Comparison of ENCODE assay signal across 39 cellular contexts in the genomic region with DNA sequence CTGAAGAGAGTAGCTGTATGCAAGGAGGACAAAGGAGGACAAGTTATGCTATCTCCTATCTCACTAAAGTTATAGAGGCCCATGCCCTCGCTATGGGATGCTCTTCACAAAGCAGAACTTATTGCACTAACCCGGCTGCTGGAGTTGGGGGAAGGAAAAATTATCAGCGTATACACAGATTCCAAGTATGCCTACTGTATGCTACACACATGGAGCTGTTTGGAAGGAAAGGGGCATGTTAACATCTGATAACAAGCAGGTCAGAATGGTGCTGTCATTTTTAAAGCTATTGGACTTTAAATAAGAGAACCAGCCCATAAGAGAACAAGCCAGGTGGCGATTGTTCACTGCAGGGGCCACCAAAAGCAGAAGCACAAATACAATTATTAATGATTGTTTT.
"Had no signal": no experiment of that assay in that cellular context is flagged by ENCODE, and none has a peak within 500 bp of the region (broad histone marks: within the 10 kb centered on the region; RNA-seq: fewer than 3 reads in every experiment).

No MANE protein-coding gene starts in this region.

- H3K4me1 ChIP-seq: adrenal gland, body of pancreas, breast epithelium had no signal

- H3K4me1 Mint-ChIP-seq: brain; central memory CD8-positive, alpha-beta T cell had no signal

- DNase-seq: activated effector memory CD4-positive, alpha-beta T cell treated with anti-CD3 and anti-CD28 coated beads, Interleukin-2, amount 50 U/mL, for 16 hours; activated effector memory CD4-positive, alpha-beta T cell treated with Interleukin-2 at 50 U/mL for 16 hours; activated gamma-delta T cell; activated gamma-delta T cell treated with Interleukin-2 at 50 U/mL for 16 hours; activated naive CD4-positive, alpha-beta T cell; activated naive CD4-positive, alpha-beta T cell treated with anti-CD3 and anti-CD28 coated beads for 36 hours; activated naive CD4-positive, alpha-beta T cell treated with anti-CD3 and anti-CD28 coated beads, Interleukin-2, amount 10 ng/mL, durations not matched to agents 7 days and 5 days; activated naive CD4-positive, alpha-beta T cell treated with anti-CD3 and anti-CD28 coated beads, Interleukin-2, amount 50 U/mL, for 16 hours; activated naive CD4-positive, alpha-beta T cell treated with Interleukin-2 at 50 U/mL for 16 hours; activated naive CD8-positive, alpha-beta T cell treated with anti-CD3 and anti-CD28 coated beads for 36 hours; activated naive CD8-positive, alpha-beta T cell treated with anti-CD3 and anti-CD28 coated beads, Interleukin-2, amount 10 ng/mL, durations not matched to agents 7 days and 5 days; activated naive CD8-positive, alpha-beta T cell treated with anti-CD3 and anti-CD28 coated beads, Interleukin-2, amount 50 U/mL, for 24 hours; activated T-cell treated with anti-CD3 and anti-CD28 coated beads, Interleukin-2, amount 50 U/mL, for 24 hours; activated T-cell treated with anti-CD3 and anti-CD28 coated beads, Interleukin-2, amount 50 U/mL, for 4 hours; activated T-cell treated with anti-CD3 and anti-CD28 coated beads, Interleukin-2, amount 50 U/mL, for 48 hours; activated T-cell treated with anti-CD3 and anti-CD28 coated beads, Interleukin-2, amount 50 U/mL, for 72 hours; adrenal gland; amniotic stem cell; amygdala; anterior cingulate cortex; aorta; body of pancreas; brain microvascular endothelial cell; caudate nucleus; central memory CD4-positive, alpha-beta T cell had no signal

- H3K36me3 ChIP-seq: adrenal gland, ascending aorta, brain microvascular endothelial cell, breast epithelium, cardiac muscle cell had no signal

- H3K4me3 Mint-ChIP-seq: activated naive CD4-positive, alpha-beta T cell treated with anti-CD3 and anti-CD28 coated beads for 36 hours; activated naive CD4-positive, alpha-beta T cell treated with anti-CD3 and anti-CD28 coated beads, Interleukin-2, amount 10 ng/mL, durations not matched to agents 7 days and 5 days; activated naive CD4-positive, alpha-beta T cell treated with anti-CD3 and anti-CD28 coated beads, Interleukin-2, amount 50 U/mL, for 24 hours; activated naive CD8-positive, alpha-beta T cell; activated naive CD8-positive, alpha-beta T cell treated with anti-CD3 and anti-CD28 coated beads for 36 hours; activated naive CD8-positive, alpha-beta T cell treated with anti-CD3 and anti-CD28 coated beads, Interleukin-2, amount 10 ng/mL, durations not matched to agents 7 days and 5 days; activated naive CD8-positive, alpha-beta T cell treated with anti-CD3 and anti-CD28 coated beads, Interleukin-2, amount 50 U/mL, for 24 hours; activated T-cell treated with anti-CD3 and anti-CD28 coated beads, Interleukin-2, amount 50 U/mL, for 24 hours; activated T-cell treated with anti-CD3 and anti-CD28 coated beads, Interleukin-2, amount 50 U/mL, for 4 hours; activated T-cell treated with anti-CD3 and anti-CD28 coated beads, Interleukin-2, amount 50 U/mL, for 72 hours; activated T-helper 1 cell treated with anti-CD3 and anti-CD28 coated beads, Interleukin-12 subunit alpha, Interleukin-12 subunit beta, Interleukin-2, Interleukin-4 antibody, amounts not matched to agents 30 ng/mL and 10 ng/mL and 1 ng/mL, durations not matched to agents 14 hours and 24 hours and 36 hours; activated T-helper 17 cell treated with anti-CD3 and anti-CD28 coated beads, Interleukin-2, amount 50 U/mL, for 72 hours; brain; central memory CD8-positive, alpha-beta T cell had no signal

- H3K36me3 Mint-ChIP-seq: activated naive CD4-positive, alpha-beta T cell treated with anti-CD3 and anti-CD28 coated beads, Interleukin-2, amount 10 ng/mL, durations not matched to agents 7 days and 5 days; activated naive CD4-positive, alpha-beta T cell treated with anti-CD3 and anti-CD28 coated beads, Interleukin-2, amount 50 U/mL, for 24 hours; activated naive CD4-positive, alpha-beta T cell treated with anti-CD3 and anti-CD28 coated beads, Interleukin-2, amount 50 U/mL, for 72 hours; activated naive CD8-positive, alpha-beta T cell; activated naive CD8-positive, alpha-beta T cell treated with anti-CD3 and anti-CD28 coated beads for 36 hours; activated naive CD8-positive, alpha-beta T cell treated with anti-CD3 and anti-CD28 coated beads, Interleukin-2, amount 10 ng/mL, durations not matched to agents 7 days and 5 days; brain had no signal

- H3K4me3 ChIP-seq: adrenal gland, ascending aorta, body of pancreas, breast epithelium, cardiac muscle cell had no signal

- FAIRE-seq: astrocyte, bronchial epithelial cell, colon had no signal

- H3K27me3 Mint-ChIP-seq: activated naive CD4-positive, alpha-beta T cell treated with anti-CD3 and anti-CD28 coated beads, Interleukin-2, amount 50 U/mL, for 24 hours; activated naive CD8-positive, alpha-beta T cell; activated naive CD8-positive, alpha-beta T cell treated with anti-CD3 and anti-CD28 coated beads, Interleukin-2, amount 50 U/mL, for 24 hours; activated T-cell treated with anti-CD3 and anti-CD28 coated beads, Interleukin-2, amount 50 U/mL, for 24 hours; activated T-helper 17 cell treated with anti-CD3 and anti-CD28 coated beads, Interleukin-2, amount 50 U/mL, for 72 hours; central memory CD8-positive, alpha-beta T cell had no signal

- ATAC-seq: activated naive CD4-positive, alpha-beta T cell treated with anti-CD3 and anti-CD28 coated beads, Interleukin-2, amount 50 U/mL, for 72 hours; activated naive CD8-positive, alpha-beta T cell treated with anti-CD3 and anti-CD28 coated beads, Interleukin-2, amount 50 U/mL, for 24 hours; activated T-cell treated with anti-CD3 and anti-CD28 coated beads, Interleukin-2, amount 50 U/mL, for 4 hours; activated T-cell treated with anti-CD3 and anti-CD28 coated beads, Interleukin-2, amount 50 U/mL, for 72 hours; activated T-helper 17 cell treated with anti-CD3 and anti-CD28 coated beads, Interleukin-2, amount 50 U/mL, for 72 hours; body of pancreas had no signal

- H3K27me3 ChIP-seq: adrenal gland, ascending aorta, body of pancreas, brain microvascular endothelial cell had no signal

- H3K9me3 Mint-ChIP-seq: activated naive CD4-positive, alpha-beta T cell treated with anti-CD3 and anti-CD28 coated beads for 36 hours; activated naive CD4-positive, alpha-beta T cell treated with anti-CD3 and anti-CD28 coated beads, Interleukin-2, amount 10 ng/mL, durations not matched to agents 7 days and 5 days; activated naive CD4-positive, alpha-beta T cell treated with anti-CD3 and anti-CD28 coated beads, Interleukin-2, amount 50 U/mL, for 24 hours; activated naive CD4-positive, alpha-beta T cell treated with anti-CD3 and anti-CD28 coated beads, Interleukin-2, amount 50 U/mL, for 72 hours; activated naive CD8-positive, alpha-beta T cell treated with anti-CD3 and anti-CD28 coated beads for 36 hours; activated naive CD8-positive, alpha-beta T cell treated with anti-CD3 and anti-CD28 coated beads, Interleukin-2, amount 10 ng/mL, durations not matched to agents 7 days and 5 days; activated naive CD8-positive, alpha-beta T cell treated with anti-CD3 and anti-CD28 coated beads, Interleukin-2, amount 50 U/mL, for 24 hours; activated T-cell treated with anti-CD3 and anti-CD28 coated beads, Interleukin-2, amount 50 U/mL, for 24 hours; activated T-cell treated with anti-CD3 and anti-CD28 coated beads, Interleukin-2, amount 50 U/mL, for 4 hours; activated T-cell treated with anti-CD3 and anti-CD28 coated beads, Interleukin-2, amount 50 U/mL, for 72 hours; activated T-helper 1 cell treated with anti-CD3 and anti-CD28 coated beads, Interleukin-12 subunit alpha, Interleukin-12 subunit beta, Interleukin-2, Interleukin-4 antibody, amounts not matched to agents 30 ng/mL and 10 ng/mL and 1 ng/mL, durations not matched to agents 14 hours and 24 hours and 36 hours; activated T-helper 17 cell treated with anti-CD3 and anti-CD28 coated beads, Interleukin-2, amount 50 U/mL, for 72 hours; activated T-helper 2 cell treated with anti-CD3 and anti-CD28 coated beads, Interferon-gamma antibody, Interleukin-2, Interleukin-4, amounts not matched to agents 10 μg/mL and 5 μg/mL and 100 μg/mL, durations not matched to agents 14 hours and 24 hours and 36 hours; brain; central memory CD8-positive, alpha-beta T cell had no signal

- H3K27ac ChIP-seq: adrenal gland, ascending aorta, body of pancreas, brain microvascular endothelial cell, breast epithelium, cardiac muscle cell had no signal

- H3K27ac Mint-ChIP-seq: activated naive CD4-positive, alpha-beta T cell treated with anti-CD3 and anti-CD28 coated beads for 36 hours; activated naive CD4-positive, alpha-beta T cell treated with anti-CD3 and anti-CD28 coated beads, Interleukin-2, amount 10 ng/mL, durations not matched to agents 7 days and 5 days; activated naive CD4-positive, alpha-beta T cell treated with anti-CD3 and anti-CD28 coated beads, Interleukin-2, amount 50 U/mL, for 24 hours; activated naive CD4-positive, alpha-beta T cell treated with anti-CD3 and anti-CD28 coated beads, Interleukin-2, amount 50 U/mL, for 72 hours; activated naive CD8-positive, alpha-beta T cell; activated naive CD8-positive, alpha-beta T cell treated with anti-CD3 and anti-CD28 coated beads for 36 hours; activated naive CD8-positive, alpha-beta T cell treated with anti-CD3 and anti-CD28 coated beads, Interleukin-2, amount 10 ng/mL, durations not matched to agents 7 days and 5 days; activated naive CD8-positive, alpha-beta T cell treated with anti-CD3 and anti-CD28 coated beads, Interleukin-2, amount 50 U/mL, for 24 hours; activated T-cell treated with anti-CD3 and anti-CD28 coated beads, Interleukin-2, amount 50 U/mL, for 24 hours; activated T-cell treated with anti-CD3 and anti-CD28 coated beads, Interleukin-2, amount 50 U/mL, for 72 hours; activated T-helper 1 cell treated with anti-CD3 and anti-CD28 coated beads, Interleukin-12 subunit alpha, Interleukin-12 subunit beta, Interleukin-2, Interleukin-4 antibody, amounts not matched to agents 30 ng/mL and 10 ng/mL and 1 ng/mL, durations not matched to agents 14 hours and 24 hours and 36 hours; activated T-helper 17 cell treated with anti-CD3 and anti-CD28 coated beads, Interleukin-2, amount 50 U/mL, for 72 hours; activated T-helper 2 cell treated with anti-CD3 and anti-CD28 coated beads, Interferon-gamma antibody, Interleukin-2, Interleukin-4, amounts not matched to agents 10 μg/mL and 5 μg/mL and 100 μg/mL, durations not matched to agents 14 hours and 24 hours and 36 hours; brain had no signal

- H3K9me3 ChIP-seq: adrenal gland, ascending aorta, body of pancreas, breast epithelium had no signal
